In the genomic region with DNA sequence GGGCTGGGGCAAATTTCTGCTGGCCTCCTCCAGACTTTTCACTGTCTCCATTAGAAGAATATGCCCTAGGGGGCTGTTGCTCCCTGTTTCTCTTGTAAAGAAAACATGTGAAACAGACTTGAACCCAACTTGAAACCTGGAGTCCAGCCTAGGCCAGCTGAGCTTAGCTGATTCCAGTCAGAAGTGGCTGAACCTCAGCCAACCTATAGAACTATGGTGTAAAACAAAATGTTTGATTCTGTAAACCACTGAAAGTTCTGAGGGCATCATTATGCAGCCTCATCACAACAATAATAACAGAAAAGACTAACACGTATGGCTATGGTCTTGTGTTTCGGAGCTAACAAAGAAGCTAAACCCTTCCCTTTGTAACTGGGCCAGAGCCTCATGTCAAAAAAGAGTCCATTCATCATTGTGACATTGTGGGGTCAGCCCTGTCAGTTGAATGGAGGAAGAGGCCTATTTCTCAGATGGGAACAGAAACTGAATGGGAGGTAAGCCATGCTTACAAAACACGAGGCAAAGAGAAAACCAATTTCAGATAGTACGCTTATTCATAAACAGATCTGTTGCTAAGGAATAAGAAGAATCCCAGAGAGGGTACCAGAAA, we compare ENCODE assay signal across 16 cellular contexts. TPM values are rescaled to one million over a fixed set of nuclear protein-coding genes. Genes with fewer than 3 reads are reported as not detected.
DNase-seq lines count a peak whose midpoint lies in the region; ATAC-seq lines count a peak whose summit lies in the region.
"Had no signal": no experiment of that assay in that cellular context is flagged by ENCODE, and none has a peak within 500 bp of the region (broad histone marks: within the 10 kb centered on the region; RNA-seq: fewer than 3 reads in every experiment).

No MANE protein-coding gene starts in this region.

- no peaks in the 10 kb centered on the region for H3K27me3 Mint-ChIP-seq in activated T-helper 17 cell treated with anti-CD3 and anti-CD28 coated beads, Interleukin-2, amount 50 U/mL, for 72 hours
- H3K27me3 Mint-ChIP-seq in activated CD8-positive, alpha-beta memory T cell treated with anti-CD3 and anti-CD28 coated beads, Interleukin-2, amount 10 ng/mL, durations not matched to agents 7 days and 5 days, result no peaks in the 10 kb centered on the region
- H3K27me3 Mint-ChIP-seq: naive thymus-derived CD8-positive, alpha-beta T cell had no signal

- H3K4me3 Mint-ChIP-seq in activated T-helper 17 cell treated with anti-CD3 and anti-CD28 coated beads, Interleukin-2, amount 50 U/mL, for 72 hours, result no peak overlapping the region
- H3K4me3 Mint-ChIP-seq in activated CD8-positive, alpha-beta memory T cell treated with anti-CD3 and anti-CD28 coated beads, Interleukin-2, amount 10 ng/mL, durations not matched to agents 7 days and 5 days, result no peak overlapping the region
- H3K4me3 Mint-ChIP-seq: activated T-helper 1 cell treated with anti-CD3 and anti-CD28 coated beads, Interleukin-12 subunit alpha, Interleukin-12 subunit beta, Interleukin-2, Interleukin-4 antibody, amounts not matched to agents 30 ng/mL and 10 ng/mL and 1 ng/mL, durations not matched to agents 14 hours and 24 hours and 36 hours; GM23338; naive thymus-derived CD8-positive, alpha-beta T cell had no signal

- no peaks in the 10 kb centered on the region for H3K9me3 Mint-ChIP-seq in activated T-helper 17 cell treated with anti-CD3 and anti-CD28 coated beads, Interleukin-2, amount 50 U/mL, for 72 hours
- no peaks in the 10 kb centered on the region for H3K9me3 Mint-ChIP-seq in activated CD8-positive, alpha-beta memory T cell treated with anti-CD3 and anti-CD28 coated beads, Interleukin-2, amount 10 ng/mL, durations not matched to agents 7 days and 5 days (ENCODE audit: low read depth)
- H3K9me3 Mint-ChIP-seq: activated T-helper 1 cell treated with anti-CD3 and anti-CD28 coated beads, Interleukin-12 subunit alpha, Interleukin-12 subunit beta, Interleukin-2, Interleukin-4 antibody, amounts not matched to agents 30 ng/mL and 10 ng/mL and 1 ng/mL, durations not matched to agents 14 hours and 24 hours and 36 hours; GM23338; naive thymus-derived CD8-positive, alpha-beta T cell had no signal

- peaks cover 99% of the 10 kb centered on the region for H3K36me3 Mint-ChIP-seq in activated T-helper 17 cell treated with anti-CD3 and anti-CD28 coated beads, Interleukin-2, amount 50 U/mL, for 72 hours (ENCODE audit: low read depth)
- H3K36me3 Mint-ChIP-seq in activated CD8-positive, alpha-beta memory T cell treated with anti-CD3 and anti-CD28 coated beads, Interleukin-2, amount 10 ng/mL, durations not matched to agents 7 days and 5 days, result peaks cover 40% of the 10 kb centered on the region
- H3K36me3 Mint-ChIP-seq: naive thymus-derived CD8-positive, alpha-beta T cell had no signal

- CTCF ChIA-PET in activated CD8-positive, alpha-beta memory T cell treated with anti-CD3 and anti-CD28 coated beads, Interleukin-2, amount 10 ng/mL, durations not matched to agents 7 days and 5 days (lab: Charles Lee), result interaction anchor here (1.7 kb wide), 1 partner anchor 81 kb away, joined by 4 read pairs; no protein-coding TSS in a partner anchor

- DNase-seq in putamen (ENCODE audit: low spot score) (peak; percentile 72), SK-N-DZ (ENCODE audit: low spot score) (no peak)
- DNase-seq in activated CD8-positive, alpha-beta memory T cell treated with anti-CD3 and anti-CD28 coated beads, Interleukin-2, amount 10 ng/mL, durations not matched to agents 7 days and 5 days, result no peak
- DNase-seq: activated CD4-positive, alpha-beta T cell treated with anti-CD3 and anti-CD28 coated beads, Interleukin-2, amount 50 U/mL, for 1 hour; amniotic stem cell; DMS79 treated with DMSO at 0.1 percent for 48 hours; naive thymus-derived CD8-positive, alpha-beta T cell; NCI-H2081; NCI-H69; T-helper 9 cell had no signal

- peak overlapping the region; percentile 26 for H3K27ac Mint-ChIP-seq in activated T-helper 17 cell treated with anti-CD3 and anti-CD28 coated beads, Interleukin-2, amount 50 U/mL, for 72 hours
- no peak overlapping the region for H3K27ac Mint-ChIP-seq in activated CD8-positive, alpha-beta memory T cell treated with anti-CD3 and anti-CD28 coated beads, Interleukin-2, amount 10 ng/mL, durations not matched to agents 7 days and 5 days
- H3K27ac Mint-ChIP-seq: activated T-helper 1 cell treated with anti-CD3 and anti-CD28 coated beads, Interleukin-12 subunit alpha, Interleukin-12 subunit beta, Interleukin-2, Interleukin-4 antibody, amounts not matched to agents 30 ng/mL and 10 ng/mL and 1 ng/mL, durations not matched to agents 14 hours and 24 hours and 36 hours; GM23338; naive thymus-derived CD8-positive, alpha-beta T cell had no signal

- peaks cover 7% of the 10 kb centered on the region for H3K4me1 Mint-ChIP-seq in activated T-helper 17 cell treated with anti-CD3 and anti-CD28 coated beads, Interleukin-2, amount 50 U/mL, for 72 hours
- H3K4me1 Mint-ChIP-seq in activated CD8-positive, alpha-beta memory T cell treated with anti-CD3 and anti-CD28 coated beads, Interleukin-2, amount 10 ng/mL, durations not matched to agents 7 days and 5 days, result peaks cover 25% of the 10 kb centered on the region
- H3K4me1 Mint-ChIP-seq: GM23338 had no signal

- ATAC-seq in GM18868 (IDR thresholded peaks at IDR 0.05; ENCODE audit: unreplicated experiment), result peak; percentile 59
- ATAC-seq in HG03095 (IDR thresholded peaks at IDR 0.05; ENCODE audit: unreplicated experiment), result peak; percentile 42
- no peak for ATAC-seq in activated T-helper 17 cell treated with anti-CD3 and anti-CD28 coated beads, Interleukin-2, amount 50 U/mL, for 72 hours (replicated peaks)
- no peak for ATAC-seq in HG02642 (IDR thresholded peaks at IDR 0.05; ENCODE audit: poor library complexity, unreplicated experiment)
- no peak for ATAC-seq in activated CD8-positive, alpha-beta memory T cell treated with anti-CD3 and anti-CD28 coated beads, Interleukin-2, amount 10 ng/mL, durations not matched to agents 7 days and 5 days
- ATAC-seq: naive thymus-derived CD8-positive, alpha-beta T cell had no signal

RNA-seq across cellular contexts. Expression of gene SETD7, which starts 34.1 kb away (rescaled TPM):
- total RNA-seq in activated T-helper 17 cell treated with anti-CD3 and anti-CD28 coated beads, Interleukin-2, amount 50 U/mL, for 72 hours, result 10 to 100 TPM; 18.0 to 22.7 TPM
- 14.1 and 18.1 TPM in 2 replicates for polyA plus RNA-seq in SK-N-DZ (2014; cell fraction: cytosol; rRNA removed)
- polyA plus RNA-seq in SK-N-DZ (2014; cell fraction: nucleus; rRNA removed), result 7.2 and 11.1 TPM in 2 replicates
- 10 to 100 TPM; 10.8 to 13.8 TPM for total RNA-seq in activated CD8-positive, alpha-beta memory T cell treated with anti-CD3 and anti-CD28 coated beads, Interleukin-2, amount 10 ng/mL, durations not matched to agents 7 days and 5 days

Comparison
In these comparisons a context has a peak if more than half of its experiments do, and no peak if none do; other contexts are left out.
1. ATAC-seq: peak in GM18868 (single experiment) and HG03095 (single experiment); none in activated T-helper 17 cell treated with anti-CD3 and anti-CD28 coated beads, Interleukin-2, amount 50 U/mL, for 72 hours (single experiment), HG02642 (single experiment) and activated CD8-positive, alpha-beta memory T cell treated with anti-CD3 and anti-CD28 coated beads, Interleukin-2, amount 10 ng/mL, durations not matched to agents 7 days and 5 days (single experiment).